1 cellular context compared by ENCODE assay signal in genomic region chr13:20902438-20903163, GRCh38.
TF ChIP-seq lines count a peak whose summit lies in the region.

TSS of gene XPO4 (minus strand) at chr13:20902746. CDS start at chr13:20902738, 8 bp downstream.

TF ChIP-seq in HCT116, 20 proteins besides CTCF, POLR2A, EP300 and RAD21 (continued from another document):
- no peak for TF ChIP-seq REST (IDR thresholded peaks at IDR 0.05; ENCODE audit: low read depth)
